Comparison of ENCODE assay signal across 27 cellular contexts in genomic region chr1:4025752-4026151, GRCh38.
"Had no signal": no experiment of that assay in that cellular context is flagged by ENCODE, and none has a peak within 500 bp of the region (broad histone marks: within the 10 kb centered on the region; RNA-seq: fewer than 3 reads in every experiment).

No MANE protein-coding gene starts in this region.

- DNase-seq: activated CD4-positive, alpha-beta T cell treated with anti-CD3 and anti-CD28 coated beads for 48 hours; activated CD4-positive, alpha-beta T cell treated with anti-CD3 and anti-CD28 coated beads, Interleukin-2, amount 50 U/mL, for 48 hours; activated CD8-positive, alpha-beta memory T cell treated with anti-CD3 and anti-CD28 coated beads, Interleukin-2, amount 50 U/mL, for 4 hours; activated gamma-delta T cell treated with Interleukin-2 at 50 U/mL for 16 hours; activated naive CD4-positive, alpha-beta T cell treated with anti-CD3 and anti-CD28 coated beads, Interleukin-2, amount 50 U/mL, for 16 hours; activated T-cell treated with anti-CD3 and anti-CD28 coated beads, Interleukin-2, amount 50 U/mL, for 1 hour; colonic mucosa; effector CD8-positive, alpha-beta T cell; hippocampal formation; left cardiac atrium; left ventricle myocardium superior; nephron progenitor cell; ovary; right lobe of liver; stimulated activated CD4-positive, alpha-beta T cell treated with anti-CD3 and anti-CD28 coated beads, Interleukin-2, amount 100 ng/mL, for 48 hours; stimulated activated naive CD8-positive, alpha-beta T cell treated with anti-CD3 and anti-CD28 coated beads, Interleukin-15, Interleukin-2, amounts not matched to agents 100 U/mL and 50 U/mL, for 24 hours; T-helper 1 cell; testis; transverse colon; uterus had no signal

- H3K27ac ChIP-seq: colonic mucosa, epithelial cell of prostate, gastroesophageal sphincter, ovary, right lobe of liver, testis, transverse colon, uterus, VCaP had no signal

- H3K4me1 ChIP-seq: colonic mucosa, gastroesophageal sphincter, right lobe of liver, transverse colon, uterus had no signal

- H3K4me3 ChIP-seq: colonic mucosa, gastroesophageal sphincter, ovary, right lobe of liver, testis, transverse colon, uterus had no signal

- H3K9me3 Mint-ChIP-seq: activated T-helper 1 cell treated with anti-CD3 and anti-CD28 coated beads, Interleukin-12 subunit alpha, Interleukin-12 subunit beta, Interleukin-2, Interleukin-4 antibody, amounts not matched to agents 30 ng/mL and 10 ng/mL and 1 ng/mL, durations not matched to agents 14 hours and 24 hours and 36 hours; central memory CD8-positive, alpha-beta T cell had no signal

- H3K36me3 ChIP-seq: colonic mucosa, gastroesophageal sphincter, ovary, right lobe of liver, transverse colon, uterus had no signal

- ATAC-seq: activated CD4-positive, CD25-positive, alpha-beta regulatory T cell treated with anti-CD3 and anti-CD28 coated beads, Interleukin-2, amount 50 U/mL, for 24 hours; gastroesophageal sphincter; left cardiac atrium; left ventricle myocardium superior; right lobe of liver; stimulated activated naive CD8-positive, alpha-beta T cell treated with anti-CD3 and anti-CD28 coated beads, Interleukin-15, Interleukin-2, amounts not matched to agents 100 U/mL and 50 U/mL, for 24 hours had no signal

- H3K27me3 ChIP-seq: colonic mucosa, ovary, right lobe of liver, testis, transverse colon had no signal

- H3K9me3 ChIP-seq: colonic mucosa, ovary, right lobe of liver, testis, transverse colon, uterus had no signal

- H3K27ac Mint-ChIP-seq: activated T-helper 1 cell treated with anti-CD3 and anti-CD28 coated beads, Interleukin-12 subunit alpha, Interleukin-12 subunit beta, Interleukin-2, Interleukin-4 antibody, amounts not matched to agents 30 ng/mL and 10 ng/mL and 1 ng/mL, durations not matched to agents 14 hours and 24 hours and 36 hours; nephron progenitor cell; progenitor cell of endocrine pancreas had no signal

- H3K4me1 Mint-ChIP-seq: central memory CD8-positive, alpha-beta T cell had no signal

- H3K4me3 Mint-ChIP-seq: activated T-helper 1 cell treated with anti-CD3 and anti-CD28 coated beads, Interleukin-12 subunit alpha, Interleukin-12 subunit beta, Interleukin-2, Interleukin-4 antibody, amounts not matched to agents 30 ng/mL and 10 ng/mL and 1 ng/mL, durations not matched to agents 14 hours and 24 hours and 36 hours; central memory CD8-positive, alpha-beta T cell; nephron progenitor cell had no signal
